9 cellular contexts compared by ENCODE assay signal in genomic region chr10:88707429-88708110, GRCh38. TPM values are rescaled to one million over a fixed set of nuclear protein-coding genes. Genes with fewer than 3 reads are reported as not detected.
DNase-seq lines count a peak whose midpoint lies in the region; ATAC-seq and TF ChIP-seq lines count a peak whose summit lies in the region.
"Had no signal": no experiment of that assay in that cellular context is flagged by ENCODE, and none has a peak within 500 bp of the region (broad histone marks: within the 10 kb centered on the region; RNA-seq: fewer than 3 reads in every experiment).

No MANE protein-coding gene starts in this region.

- no CpG with 5 or more reads among the region's 1 CpG for WGBS in mesenchymal stem cell
- 62 to 76% methylated on average over 1 of the region's 1 CpG for WGBS in thyroid gland, 2 donors

- H3K36me3 ChIP-seq in mesenchymal stem cell (ENCODE audit: control insufficient read depth in 1 of 2, insufficient read depth in 2 of 2, low read depth in 1 of 2, low read length in 2 of 2) (no peaks in the 10 kb centered on the region), thyroid gland (no peaks in the 10 kb centered on the region)

- H3K14ac ChIP-seq in mesenchymal stem cell (ENCODE audit: low read length in 2 of 2), result no peak overlapping the region

- ATAC-seq in HG02870 (IDR thresholded peaks at IDR 0.05; ENCODE audit: unreplicated experiment) (peak; percentile 62), sciatic nerve (no peak)
- ATAC-seq: mucosa of descending colon had no signal

- peak overlapping the region; percentile 24 for H3K9ac ChIP-seq in mesenchymal stem cell (ENCODE audit: low read length)

- H3K4me2 ChIP-seq in mesenchymal stem cell (ENCODE audit: low read length, poor library complexity, severe bottlenecking), result no peak overlapping the region

- no peak for TF ChIP-seq CTCF in thyroid gland (IDR thresholded peaks at IDR 0.05)

- H3K4ac ChIP-seq in mesenchymal stem cell (ENCODE audit: low read depth in 1 of 2, low read length in 2 of 2), result no peak overlapping the region

- H3K4me1 ChIP-seq in mesenchymal stem cell (ENCODE audit: control insufficient read depth, insufficient read depth, low read depth, low read length), result no peaks in the 10 kb centered on the region
- H3K4me1 ChIP-seq in thyroid gland, result no peaks in the 10 kb centered on the region

- H3K9me3 ChIP-seq in mesenchymal stem cell (ENCODE audit: control insufficient read depth, low read length) (no peaks in the 10 kb centered on the region), thyroid gland (no peaks in the 10 kb centered on the region)
- H3K9me3 ChIP-seq: mucosa of descending colon had no signal

- no peak overlapping the region for H2BK12ac ChIP-seq in mesenchymal stem cell (ENCODE audit: low read length in 2 of 2)

- H3K79me1 ChIP-seq in mesenchymal stem cell (replicated peaks; ENCODE audit: low read length, poor library complexity, severe bottlenecking), result no peaks in the 10 kb centered on the region

- H3K27ac ChIP-seq in mesenchymal stem cell (ENCODE audit: low read length, poor library complexity, severe bottlenecking) (peak overlapping the region; percentile 86), thyroid gland (no peak overlapping the region)

- H3K27me3 ChIP-seq in mesenchymal stem cell (ENCODE audit: control insufficient read depth in 1 of 2, insufficient read depth in 1 of 2, low read length in 2 of 2), result no peaks in the 10 kb centered on the region
- no peaks in the 10 kb centered on the region for H3K27me3 ChIP-seq in thyroid gland

- H3K18ac ChIP-seq in mesenchymal stem cell (ENCODE audit: low read depth in 1 of 2, low read length in 2 of 2), result no peak overlapping the region

- no peak overlapping the region for H2BK5ac ChIP-seq in mesenchymal stem cell (ENCODE audit: low read depth, low read length, poor library complexity, severe bottlenecking)

- intact Hi-C loops in thyroid gland (cut with DNase I), result no loop called here
- intact Hi-C loops in sciatic nerve (cut with DNase I), result no loop called here

- H2BK15ac ChIP-seq in mesenchymal stem cell (ENCODE audit: low read depth, poor library complexity, severe bottlenecking), result no peak overlapping the region

- DNase-seq in DMS53 (lab: John Stamatoyannopoulos, UW), result peak; percentile 70
- peak; percentile 25 for DNase-seq in amniotic stem cell (lab: John Stamatoyannopoulos, UW)
- DNase-seq in mesenchymal stem cell, result peak; percentile 68
- no peak for DNase-seq in thyroid gland
- no peak for DNase-seq in NCI-H524 (lab: John Stamatoyannopoulos, UW)
- no peak for DNase-seq in activated CD4-positive, CD25-positive, alpha-beta regulatory T cell treated with anti-CD3 and anti-CD28 coated beads, Interleukin-2, amount 50 U/mL, for 72 hours
- no peak for DNase-seq in sciatic nerve (ENCODE audit: low spot score)
- DNase-seq: mucosa of descending colon had no signal

- no peak overlapping the region for H2BK120ac ChIP-seq in mesenchymal stem cell (ENCODE audit: low read depth, low read length)

- H2AK5ac ChIP-seq in mesenchymal stem cell (ENCODE audit: low read length, severe bottlenecking), result no peak overlapping the region

- H3K4me3 ChIP-seq in mesenchymal stem cell (ENCODE audit: insufficient read depth in 1 of 2, low read depth in 1 of 2, low read length in 2 of 2) (no peak overlapping the region), thyroid gland (replicated peaks in 1 of 3) (no peak overlapping the region)
- H3K4me3 ChIP-seq: mucosa of descending colon had no signal

- no peak overlapping the region for H3K23ac ChIP-seq in mesenchymal stem cell (ENCODE audit: low read length in 2 of 2)

- no peak overlapping the region for H2AFZ ChIP-seq in mesenchymal stem cell (ENCODE audit: low read depth, low read length)

- TF ChIP-seq POLR2A in thyroid gland (IDR thresholded peaks at IDR 0.05), result no peak

- no peak overlapping the region for H4K91ac ChIP-seq in mesenchymal stem cell (ENCODE audit: low read length)

- no peak overlapping the region for H4K8ac ChIP-seq in mesenchymal stem cell (ENCODE audit: low read length)

RNA-seq across cellular contexts. Expression of gene LIPK, which starts 1.5 kb away (rescaled TPM):
- polyA plus RNA-seq in mesenchymal stem cell (2013, experiment 1 of 2), result not detected
- polyA plus RNA-seq in mesenchymal stem cell (2013, experiment 2 of 2), result not detected
- total RNA-seq in thyroid gland, result not detected
- not detected for total RNA-seq in sciatic nerve
- total RNA-seq: mucosa of descending colon had no signal

RNA-seq across cellular contexts. Expression of gene LIPF, which starts 43.3 kb away (rescaled TPM):
- polyA plus RNA-seq in mesenchymal stem cell (2013, experiment 1 of 2), result not detected
- polyA plus RNA-seq in mesenchymal stem cell (2013, experiment 2 of 2), result not detected
- not detected for total RNA-seq in thyroid gland
- not detected for total RNA-seq in sciatic nerve
- total RNA-seq: mucosa of descending colon had no signal

RNA-seq across cellular contexts. Expression of gene LIPN, which starts 52.2 kb away (rescaled TPM):
- not detected for polyA plus RNA-seq in mesenchymal stem cell (2013, experiment 1 of 2)
- not detected for polyA plus RNA-seq in mesenchymal stem cell (2013, experiment 2 of 2)
- not detected for total RNA-seq in thyroid gland
- total RNA-seq in sciatic nerve, result 0.31 TPM
- total RNA-seq: mucosa of descending colon had no signal

Comparison
In these comparisons a context has a peak if more than half of its experiments do, and no peak if none do; other contexts are left out.
1. DNase-seq: peak in DMS53 (single experiment), amniotic stem cell (single experiment) and mesenchymal stem cell (single experiment); none in thyroid gland (0 of 2), NCI-H524 (0 of 2), activated CD4-positive, CD25-positive, alpha-beta regulatory T cell treated with anti-CD3 and anti-CD28 coated beads, Interleukin-2, amount 50 U/mL, for 72 hours (single experiment) and sciatic nerve (single experiment).